In the genomic region with DNA sequence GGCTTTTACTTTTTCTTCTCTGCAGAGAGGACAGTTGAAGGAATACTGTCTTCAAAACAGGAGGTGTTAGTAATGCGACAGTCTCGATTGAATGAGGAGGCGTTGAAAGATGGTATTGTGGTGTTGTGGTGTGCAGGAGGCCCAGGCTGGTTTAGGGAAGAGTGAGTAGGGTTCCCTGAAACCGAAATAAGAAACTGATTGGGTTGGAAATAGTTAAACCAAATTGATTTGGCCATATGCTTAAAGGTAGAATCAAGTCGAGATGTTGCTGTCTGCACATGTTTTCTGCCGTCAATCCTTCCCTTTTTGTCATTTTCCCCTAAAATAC, we compare ENCODE assay signal across 8 cellular contexts. TPM values are rescaled to one million over a fixed set of nuclear protein-coding genes. Genes with fewer than 3 reads are reported as not detected.
A peak's percentile ranks its signal among the peaks of the same experiment; 100 is the strongest.
DNase-seq lines count a peak whose midpoint lies in the region; ATAC-seq and TF ChIP-seq lines count a peak whose summit lies in the region.

No MANE protein-coding gene starts in this region.

- CTCF ChIA-PET in activated CD4-positive, alpha-beta T cell treated with anti-CD3 and anti-CD28 coated beads for 36 hours (lab: Charles Lee), result interaction anchor here (0.6 to 8.2 kb wide), 3 partner anchors 12 to 677 kb away, joined by 3 to 101 read pairs (median 3); no protein-coding TSS in a partner anchor
- CTCF ChIA-PET in OCI-LY7 (lab: Charles Lee; ENCODE audit: unreplicated experiment), result interaction anchor here (1.9 kb wide), 1 partner anchor 8 kb away, joined by 6 read pairs; no protein-coding TSS in a partner anchor
- CTCF ChIA-PET in MCF 10A (lab: Yijun Ruan, JAX), result interaction anchor here (0.6 to 1.1 kb wide), 5 partner anchors 10 to 713 kb away, joined by 3 read pairs; no protein-coding TSS in a partner anchor

- H3K4me1 ChIP-seq in OCI-LY7 (ENCODE audit: insufficient read depth, low read length, poor library complexity, severe bottlenecking), result peaks cover 42% of the 10 kb centered on the region
- H3K4me1 ChIP-seq in mucosa of rectum (ENCODE audit: control insufficient read depth in 2 of 2, insufficient read depth in 2 of 2, low read length in 2 of 2), result peaks cover 9 to 32% of the 10 kb centered on the region in 2 donors
- H3K4me1 ChIP-seq in tibial nerve, result peaks cover 0 to 53% (median 26%) of the 10 kb centered on the region in 4 donors

- peak overlapping the region; percentile 100 for H3K4me2 ChIP-seq in OCI-LY7 (ENCODE audit: low read length)

- no peak for TF ChIP-seq CTCF in OCI-LY7 (conservative IDR thresholded peaks at IDR 0.05; ENCODE audit: low read length)
- no peak for TF ChIP-seq CTCF in MCF 10A (IDR thresholded peaks at IDR 0.05; ENCODE audit: unreplicated experiment)
- no peak for TF ChIP-seq CTCF in tibial nerve (IDR thresholded peaks at IDR 0.05)

- BruUV-seq in OCI-LY7 (replicated peaks; lab: Mats Ljungman, UMichigan), result no TSS peak
- BruUV-seq in MCF 10A (replicated peaks; lab: Mats Ljungman, UMichigan), result no TSS peak

- peaks cover 51% of the 10 kb centered on the region for H3K4me1 Mint-ChIP-seq in activated CD4-positive, alpha-beta T cell treated with anti-CD3 and anti-CD28 coated beads for 36 hours
- H3K4me1 Mint-ChIP-seq in MCF 10A (ENCODE audit: insufficient read depth, unreplicated experiment), result peaks cover 28% of the 10 kb centered on the region

- peak overlapping the region; percentile 83 for H3K4me3 ChIP-seq in OCI-LY7 (ENCODE audit: low read depth, low read length, poor library complexity, severe bottlenecking)
- H3K4me3 ChIP-seq in mucosa of rectum (ENCODE audit: low read length in 2 of 2), result peak overlapping the region; percentile 92 to 95
- H3K4me3 ChIP-seq in tibial nerve, result peak overlapping the region; percentile 73 to 98 (median 95)

- 5 to 8% methylated on average over 6 of the region's 6 CpGs for WGBS in tibial nerve, 2 donors

- no peaks in the 10 kb centered on the region for H3K27me3 Mint-ChIP-seq in activated CD4-positive, alpha-beta T cell treated with anti-CD3 and anti-CD28 coated beads for 36 hours
- H3K27me3 Mint-ChIP-seq in MCF 10A (ENCODE audit: insufficient read depth, unreplicated experiment), result no peaks in the 10 kb centered on the region

- H3K4me3 Mint-ChIP-seq in activated CD4-positive, alpha-beta T cell treated with anti-CD3 and anti-CD28 coated beads for 36 hours, result peak overlapping the region; percentile 93
- peak overlapping the region; percentile 94 for H3K4me3 Mint-ChIP-seq in MCF 10A (ENCODE audit: unreplicated experiment)

- peak overlapping the region; percentile 100 for H3K27ac Mint-ChIP-seq in activated CD4-positive, alpha-beta T cell treated with anti-CD3 and anti-CD28 coated beads for 36 hours
- H3K27ac Mint-ChIP-seq in MCF 10A (ENCODE audit: low read depth, unreplicated experiment), result peak overlapping the region; percentile 100

- H3K36me3 ChIP-seq in OCI-LY7 (ENCODE audit: insufficient read depth, low read length) (peaks cover 23% of the 10 kb centered on the region), mucosa of rectum (ENCODE audit: control insufficient read depth in 2 of 2, insufficient read depth in 2 of 2, low read length in 2 of 2) (no peaks in the 10 kb centered on the region), tibial nerve (no peaks in the 10 kb centered on the region)

- peaks cover 24% of the 10 kb centered on the region for H4K20me1 ChIP-seq in OCI-LY7 (ENCODE audit: insufficient read depth, low read length)

- H3K9me2 ChIP-seq in OCI-LY7 (ENCODE audit: insufficient read depth, low read length), result no peaks in the 10 kb centered on the region

- no peak for TF ChIP-seq POLR2A in tibial nerve (IDR thresholded peaks at IDR 0.05)

- H3K79me2 ChIP-seq in OCI-LY7 (ENCODE audit: insufficient read depth, low read depth, low read length), result peaks cover 83% of the 10 kb centered on the region

- H3K9ac ChIP-seq in mucosa of rectum (ENCODE audit: low read depth in 1 of 2, low read length in 2 of 2), result peak overlapping the region; percentile 78 to 86

- intact Hi-C loops in activated CD4-positive, alpha-beta T cell treated with anti-CD3 and anti-CD28 coated beads for 36 hours (cut with DNase I, micrococcal nuclease), result loop anchor here (1.0 to 10.0 kb wide), 10 partner anchors 199 to 1907 kb away; a partner anchor contains a TSS
- intact Hi-C loops in OCI-LY7 (cut with micrococcal nuclease; ENCODE audit: unreplicated experiment) (loop anchor here (2.0 to 5.0 kb wide), 6 partner anchors 85 to 729 kb away; a partner anchor contains a TSS), MCF 10A (cut with micrococcal nuclease) (loop anchor here (1.0 kb wide), 1 partner anchor 233 kb away; no protein-coding TSS in a partner anchor)

- peak; percentile 23 for ATAC-seq in activated CD4-positive, alpha-beta T cell treated with anti-CD3 and anti-CD28 coated beads for 36 hours
- no peak for ATAC-seq in HG02759 (IDR thresholded peaks at IDR 0.05; ENCODE audit: unreplicated experiment)

- peaks cover 17% of the 10 kb centered on the region for H3K36me3 Mint-ChIP-seq in activated CD4-positive, alpha-beta T cell treated with anti-CD3 and anti-CD28 coated beads for 36 hours (ENCODE audit: low read depth)
- peaks cover 18% of the 10 kb centered on the region for H3K36me3 Mint-ChIP-seq in MCF 10A (ENCODE audit: insufficient read depth, unreplicated experiment)

- H2AFZ ChIP-seq in OCI-LY7 (ENCODE audit: low read length), result peak overlapping the region; percentile 50

- no peaks in the 10 kb centered on the region for H3K9me3 ChIP-seq in OCI-LY7 (ENCODE audit: low read length)
- no peaks in the 10 kb centered on the region for H3K9me3 ChIP-seq in mucosa of rectum (ENCODE audit: control insufficient read depth in 2 of 2, low read length in 2 of 2)
- no peaks in the 10 kb centered on the region for H3K9me3 ChIP-seq in tibial nerve

- POLR2A ChIA-PET in activated CD4-positive, alpha-beta T cell treated with anti-CD3 and anti-CD28 coated beads for 36 hours (lab: Charles Lee), result interaction anchor here (0.6 kb wide), 2 partner anchors 24 to 51 kb away, joined by 4 read pairs; a partner anchor contains a TSS
- POLR2A ChIA-PET in OCI-LY7 (lab: Charles Lee) (interaction anchor here (0.9 to 1.3 kb wide), 7 partner anchors 9 to 60 kb away, joined by 3 to 7 read pairs (median 3); no protein-coding TSS in a partner anchor), MCF 10A (lab: Yijun Ruan, JAX) (interaction anchor here (0.6 to 7.8 kb wide), 19 partner anchors 9 to 1185 kb away, joined by 3 to 116 read pairs (median 5); a partner anchor contains a TSS)

- peak; percentile 72 for DNase-seq in activated CD4-positive, alpha-beta T cell treated with anti-CD3 and anti-CD28 coated beads for 36 hours
- no peak for DNase-seq in activated CD4-positive, alpha-beta T cell treated with anti-CD3 and anti-CD28 coated beads for 1 hour
- DNase-seq in OCI-LY7 (ENCODE audit: low spot score) (peak; percentile 18), MCF 10A (ENCODE audit: unreplicated experiment) (peak; percentile 33), tibial nerve (ENCODE audit: low spot score in 2 of 2) (no peak), NCI-H2196 (lab: John Stamatoyannopoulos, UW; ENCODE audit: unreplicated experiment) (no peak)

- H3K9me3 Mint-ChIP-seq in activated CD4-positive, alpha-beta T cell treated with anti-CD3 and anti-CD28 coated beads for 36 hours (ENCODE audit: low read depth), result no peaks in the 10 kb centered on the region
- no peaks in the 10 kb centered on the region for H3K9me3 Mint-ChIP-seq in MCF 10A (ENCODE audit: unreplicated experiment)

- H3K27ac ChIP-seq in OCI-LY7 (ENCODE audit: low read depth, low read length, poor library complexity, severe bottlenecking) (peak overlapping the region; percentile 55), mucosa of rectum (ENCODE audit: low read depth in 2 of 2, low read length in 2 of 2) (peak overlapping the region; percentile 82 to 99), tibial nerve (peak overlapping the region; percentile 94 to 99 (median 98))

- no peak for TF ChIP-seq EP300 in tibial nerve (IDR thresholded peaks at IDR 0.05)

- no peaks in the 10 kb centered on the region for H3K27me3 ChIP-seq in mucosa of rectum (ENCODE audit: control insufficient read depth in 2 of 2, insufficient read depth in 2 of 2, low read length in 2 of 2)
- H3K27me3 ChIP-seq in tibial nerve, result no peaks in the 10 kb centered on the region

RNA-seq across cellular contexts. Expression of a gene that starts 0.8 kb away (rescaled TPM):
- total RNA-seq in activated CD4-positive, alpha-beta T cell treated with anti-CD3 and anti-CD28 coated beads for 36 hours, result 10 to 100 TPM; 45.2 to 48.3 TPM
- total RNA-seq in OCI-LY7 (2014; rRNA removed; shearing (Covaris generic)), result 22.1 and 26.5 TPM in 2 replicates
- total RNA-seq in OCI-LY7 (2022) (63.2 and 77.3 TPM in 2 replicates), MCF 10A (2022) (51.6 and 53.4 TPM in 2 replicates), tibial nerve (10 to 100 TPM; 28.8 to 38.1 (median 34.2) TPM)

RNA-seq across cellular contexts. Expression of a gene that starts 1.6 kb away (rescaled TPM):
- 100 to 1,000 TPM in 1 of 2 experiments, 10 to 100 TPM in 1; 97.1 to 122 TPM for total RNA-seq in activated CD4-positive, alpha-beta T cell treated with anti-CD3 and anti-CD28 coated beads for 36 hours
- total RNA-seq in OCI-LY7 (2014; rRNA removed; shearing (Covaris generic)), result 223 and 225 TPM in 2 replicates
- total RNA-seq in OCI-LY7 (2022) (159 and 172 TPM in 2 replicates), MCF 10A (2022) (219 and 238 TPM in 2 replicates), tibial nerve (100 to 1,000 TPM in 1 of 4 donors, 10 to 100 TPM in 3; 80.7 to 101 (median 89.0) TPM)

RNA-seq across cellular contexts. Expression of a gene that starts 51.2 kb away (rescaled TPM):
- total RNA-seq in activated CD4-positive, alpha-beta T cell treated with anti-CD3 and anti-CD28 coated beads for 36 hours, result 10 to 100 TPM; 12.9 to 19.6 TPM
- total RNA-seq in OCI-LY7 (2014; rRNA removed; shearing (Covaris generic)), result 8.0 and 11.7 TPM in 2 replicates
- total RNA-seq in OCI-LY7 (2022) (18.1 and 20.0 TPM in 2 replicates), MCF 10A (2022) (11.9 and 12.1 TPM in 2 replicates), tibial nerve (10 to 100 TPM; 16.8 to 22.6 (median 19.4) TPM)

Comparison
In these comparisons a context has a peak if more than half of its experiments do, and no peak if none do; other contexts are left out.
1. DNase-seq: peak in activated CD4-positive, alpha-beta T cell treated with anti-CD3 and anti-CD28 coated beads for 36 hours (single experiment), OCI-LY7 (single experiment) and MCF 10A (single experiment); none in activated CD4-positive, alpha-beta T cell treated with anti-CD3 and anti-CD28 coated beads for 1 hour (single experiment), tibial nerve (0 of 2) and NCI-H2196 (single experiment).
2. Peak in every context shown above with its lines, with median percentiles within 50 percentile points of each other: H3K27ac ChIP-seq and H3K4me3 ChIP-seq.